Comparison of ENCODE assay signal across 1 cellular context in genomic region chr20:56343861-56344381, GRCh38.
TF ChIP-seq lines count a peak whose summit lies in the region.

No MANE protein-coding gene starts in this region.

TF ChIP-seq in HepG2, 621 proteins besides CTCF, POLR2A, EP300 and RAD21 (continued from another document and continues in another):
- TF ChIP-seq FOXO4 (CRISPR knock-in tag; conservative IDR thresholded peaks at IDR 0.05) (0 out of 2 replicates have a peak, but pooled peaks have one; percentile 51), CENPBD1 (CRISPR knock-in tag; IDR thresholded peaks at IDR 0.05; ENCODE audit: borderline replicate concordance, low read depth) (no peak), ZBTB38 (CRISPR knock-in tag; IDR thresholded peaks at IDR 0.05) (0 out of 2 replicates have a peak, but pooled peaks have one; percentile 58), SIX1 (CRISPR knock-in tag; IDR thresholded peaks at IDR 0.05; ENCODE audit: borderline replicate concordance) (no peak), NR2F1 (CRISPR knock-in tag; IDR thresholded peaks at IDR 0.05) (no peak), NPAS2 (CRISPR knock-in tag; IDR thresholded peaks at IDR 0.05; ENCODE audit: borderline replicate concordance) (no peak), ZNF317 (CRISPR knock-in tag; IDR thresholded peaks at IDR 0.05) (no peak), ZNF251 (CRISPR knock-in tag; IDR thresholded peaks at IDR 0.05) (no peak), PHF21A (CRISPR knock-in tag; IDR thresholded peaks at IDR 0.05) (no peak), ZNF496 (CRISPR knock-in tag; IDR thresholded peaks at IDR 0.05; ENCODE audit: insufficient replicate concordance) (no peak), SALL1 (CRISPR knock-in tag; IDR thresholded peaks at IDR 0.05) (peak; percentile 30; the same call in 1 of the 2 replicates), NFKB2 (CRISPR knock-in tag; IDR thresholded peaks at IDR 0.05; ENCODE audit: borderline replicate concordance) (peak; percentile 54; the same call in 1 of the 2 replicates), ZNF280D (CRISPR knock-in tag; IDR thresholded peaks at IDR 0.05) (no peak), RAD51 (IDR thresholded peaks at IDR 0.05; ENCODE audit: borderline replicate concordance) (no peak), NFE2 (CRISPR knock-in tag; IDR thresholded peaks at IDR 0.05) (no peak), PREB (CRISPR knock-in tag; IDR thresholded peaks at IDR 0.05) (no peak), EZH2 (conservative IDR thresholded peaks at IDR 0.05; ENCODE audit: low read depth, low read length) (0 out of 2 replicates have a peak, but pooled peaks have one; percentile 22), ZNF7 (CRISPR knock-in tag; IDR thresholded peaks at IDR 0.05) (no peak), ZNF562 (CRISPR knock-in tag; IDR thresholded peaks at IDR 0.05; ENCODE audit: borderline replicate concordance) (no peak), USF2 (IDR thresholded peaks at IDR 0.05; ENCODE audit: low read depth, low read length) (no peak), USF2 (CRISPR knock-in tag; IDR thresholded peaks at IDR 0.05; ENCODE audit: borderline replicate concordance) (no peak), RNF2 (conservative IDR thresholded peaks at IDR 0.05; ENCODE audit: low read depth) (no peak), ZNF570 (CRISPR knock-in tag; IDR thresholded peaks at IDR 0.05; ENCODE audit: borderline replicate concordance) (no peak), ZNF609 (CRISPR knock-in tag; IDR thresholded peaks at IDR 0.05; ENCODE audit: borderline replicate concordance) (no peak), SMYD3 (CRISPR knock-in tag; IDR thresholded peaks at IDR 0.05) (no peak), MTF2 (CRISPR knock-in tag; IDR thresholded peaks at IDR 0.05; ENCODE audit: borderline replicate concordance) (peak; percentile 75; the same call in 1 of the 2 replicates), DNMT1 (CRISPR knock-in tag; IDR thresholded peaks at IDR 0.05) (0 out of 2 replicates have a peak, but pooled peaks have one; percentile 63), ZNF180 (CRISPR knock-in tag; IDR thresholded peaks at IDR 0.05; ENCODE audit: borderline replicate concordance, low read depth) (no peak), CENPT (CRISPR knock-in tag; IDR thresholded peaks at IDR 0.05; ENCODE audit: low read depth) (0 out of 2 replicates have a peak, but pooled peaks have one; percentile 40), ZNF280B (CRISPR knock-in tag; IDR thresholded peaks at IDR 0.05; ENCODE audit: borderline replicate concordance) (peak; percentile 80), MED1 (CRISPR knock-in tag; IDR thresholded peaks at IDR 0.05) (no peak), MXD1 (CRISPR knock-in tag; IDR thresholded peaks at IDR 0.05) (0 out of 2 replicates have a peak, but pooled peaks have one; percentile 43), MYPOP (CRISPR knock-in tag; IDR thresholded peaks at IDR 0.05) (no peak), ZNF414 (CRISPR knock-in tag; IDR thresholded peaks at IDR 0.05) (no peak), ZC3H13 (CRISPR knock-in tag; IDR thresholded peaks at IDR 0.05) (no peak), ZNF589 (CRISPR knock-in tag; conservative IDR thresholded peaks at IDR 0.05) (no peak), ZNF343 (CRISPR knock-in tag; IDR thresholded peaks at IDR 0.05) (no peak), ZNF768 (CRISPR knock-in tag; IDR thresholded peaks at IDR 0.05) (peak; percentile 32; the same call in 1 of the 2 replicates), DBP (CRISPR knock-in tag; IDR thresholded peaks at IDR 0.05; ENCODE audit: not compliant biosample characterization) (no peak), ZNF747 (CRISPR knock-in tag; IDR thresholded peaks at IDR 0.05; ENCODE audit: borderline replicate concordance) (no peak)
